In the genomic region with DNA sequence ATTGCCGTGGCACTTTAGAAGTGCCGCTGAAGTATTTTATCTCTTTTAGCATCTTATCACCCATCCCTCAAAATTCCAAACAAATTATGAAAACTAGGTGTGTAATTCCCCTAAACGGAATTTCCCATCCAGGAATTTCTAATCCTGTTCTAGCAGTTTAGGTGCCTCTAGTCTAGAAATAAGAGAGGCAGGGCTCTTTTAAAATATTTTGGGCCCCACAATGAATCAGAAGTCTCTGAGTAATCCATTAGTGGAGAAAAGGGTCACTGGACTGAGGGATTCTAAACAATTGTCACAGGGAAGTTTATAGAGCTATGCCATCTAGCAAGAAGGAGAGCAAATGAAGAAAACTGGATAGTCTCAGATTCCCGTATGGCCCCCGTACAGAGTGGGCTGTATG, we compare ENCODE assay signal across 34 cellular contexts. TPM values are rescaled to one million over a fixed set of nuclear protein-coding genes. Genes with fewer than 3 reads are reported as not detected.
DNase-seq lines count a peak whose midpoint lies in the region; ATAC-seq and TF ChIP-seq lines count a peak whose summit lies in the region.
"Had no signal": no experiment of that assay in that cellular context is flagged by ENCODE, and none has a peak within 500 bp of the region (broad histone marks: within the 10 kb centered on the region; RNA-seq: fewer than 3 reads in every experiment).

No MANE protein-coding gene starts in this region.

- H3K4me1 ChIP-seq in PC-9 (replicated peaks; ENCODE audit: insufficient read depth) (peaks cover 47% of the 10 kb centered on the region), neural progenitor cell (no peaks in the 10 kb centered on the region)
- H3K4me1 ChIP-seq: left ventricle myocardium inferior, tibial artery had no signal

- H3K36me3 ChIP-seq in PC-9 (ENCODE audit: low read depth), result no peaks in the 10 kb centered on the region
- no peaks in the 10 kb centered on the region for H3K36me3 ChIP-seq in neural progenitor cell
- H3K36me3 ChIP-seq: esophagus muscularis mucosa, gastroesophageal sphincter, left ventricle myocardium inferior, tibial artery had no signal

- H3K9me3 ChIP-seq in PC-9 (ENCODE audit: insufficient read depth, low read depth) (no peaks in the 10 kb centered on the region), neural progenitor cell (ENCODE audit: low read depth) (no peaks in the 10 kb centered on the region)
- H3K9me3 ChIP-seq: esophagus muscularis mucosa, gastroesophageal sphincter, left ventricle myocardium inferior, tibial artery had no signal

- H3K27me3 ChIP-seq in PC-9 (ENCODE audit: insufficient read depth, low read depth), result no peaks in the 10 kb centered on the region
- no peaks in the 10 kb centered on the region for H3K27me3 ChIP-seq in neural progenitor cell
- H3K27me3 ChIP-seq: esophagus muscularis mucosa, gastroesophageal sphincter had no signal

- no peaks in the 10 kb centered on the region for H3K79me2 ChIP-seq in PC-9 (ENCODE audit: low read depth)
- H3K79me2 ChIP-seq in neural progenitor cell (ENCODE audit: low read depth), result no peaks in the 10 kb centered on the region

- H3K27ac ChIP-seq in PC-9 (peak overlapping the region; percentile 38), neural progenitor cell (no peak overlapping the region)
- H3K27ac ChIP-seq: C4-2B, esophagus muscularis mucosa, gastroesophageal sphincter, left ventricle myocardium inferior, tibial artery had no signal

- H3K4me3 Mint-ChIP-seq in neural progenitor cell, result no peak overlapping the region
- H3K4me3 Mint-ChIP-seq: activated CD8-positive, alpha-beta T cell treated with anti-CD3 and anti-CD28 coated beads, Interleukin-2, amount 10 ng/mL, durations not matched to agents 7 days and 5 days; activated naive CD8-positive, alpha-beta T cell; central memory CD8-positive, alpha-beta T cell; dendritic cell treated with granulocyte-macrophage colony-stimulating factor and Interleukin-4, amounts not matched to agents 40 ng/mL and 50 ng/mL, for 4 days; endodermal cell; naive thymus-derived CD8-positive, alpha-beta T cell had no signal

- H4K20me1 ChIP-seq in PC-9 (ENCODE audit: insufficient read depth) (no peaks in the 10 kb centered on the region), neural progenitor cell (ENCODE audit: low read depth) (no peaks in the 10 kb centered on the region)

- H3K4me1 Mint-ChIP-seq in neural progenitor cell, result peaks cover 10% of the 10 kb centered on the region

- TF ChIP-seq CTCF in PC-9 (conservative IDR thresholded peaks at IDR 0.05), result no peak
- no peak for TF ChIP-seq CTCF in fibroblast of villous mesenchyme (IDR thresholded peaks at IDR 0.05; ENCODE audit: insufficient read depth, low read depth, low read length)
- no peak for TF ChIP-seq CTCF in neural progenitor cell (IDR thresholded peaks at IDR 0.05)

- intact Hi-C loops in PC-9 (cut with micrococcal nuclease; ENCODE audit: unreplicated experiment), result loop anchor here (1.0 kb wide), 1 partner anchor 9 kb away; no protein-coding TSS in a partner anchor

- H3K4me2 ChIP-seq in PC-9, result peak overlapping the region; percentile 45
- no peak overlapping the region for H3K4me2 ChIP-seq in neural progenitor cell

- POLR2A ChIA-PET in PC-9 (lab: Charles Lee; ENCODE audit: unreplicated experiment), result interaction anchor here (0.5 to 0.6 kb wide), 2 partner anchors 8 to 25 kb away, joined by 6 to 7 read pairs; partner anchors contain the start of gene OLR1

- no peaks in the 10 kb centered on the region for H3K9me2 ChIP-seq in PC-9 (ENCODE audit: insufficient read depth)

- H3K27ac Mint-ChIP-seq in neural progenitor cell, result no peak overlapping the region
- H3K27ac Mint-ChIP-seq: activated CD8-positive, alpha-beta T cell treated with anti-CD3 and anti-CD28 coated beads, Interleukin-2, amount 10 ng/mL, durations not matched to agents 7 days and 5 days; activated naive CD8-positive, alpha-beta T cell; dendritic cell treated with granulocyte-macrophage colony-stimulating factor and Interleukin-4, amounts not matched to agents 40 ng/mL and 50 ng/mL, for 4 days; endodermal cell; naive thymus-derived CD8-positive, alpha-beta T cell had no signal

- BruUV-seq in PC-9 (replicated peaks; lab: Mats Ljungman, UMichigan), result no TSS peak

- no peaks in the 10 kb centered on the region for H3K27me3 Mint-ChIP-seq in neural progenitor cell (ENCODE audit: insufficient read depth, low read depth)

- H3K9ac ChIP-seq in neural progenitor cell, result no peak overlapping the region

- CTCF ChIA-PET in PC-9 (lab: Charles Lee), result interaction anchor here (0.9 kb wide), 1 partner anchor 10 kb away, joined by 5 read pairs; no protein-coding TSS in a partner anchor

- H3K4me3 ChIP-seq in PC-9 (no peak overlapping the region), fibroblast of villous mesenchyme (ENCODE audit: low read depth, low read length) (peak overlapping the region; percentile 42), neural progenitor cell (no peak overlapping the region)
- H3K4me3 ChIP-seq: esophagus muscularis mucosa, gastroesophageal sphincter, left ventricle myocardium inferior, tibial artery had no signal

- ATAC-seq in HG03378 (IDR thresholded peaks at IDR 0.05; ENCODE audit: unreplicated experiment), result no peak
- ATAC-seq: activated CD8-positive, alpha-beta T cell treated with anti-CD3 and anti-CD28 coated beads, Interleukin-2, amount 10 ng/mL, durations not matched to agents 7 days and 5 days; gastroesophageal sphincter; naive thymus-derived CD8-positive, alpha-beta T cell had no signal

- H3F3A ChIP-seq in PC-9 (ENCODE audit: insufficient read depth, low read depth) (peaks cover 23% of the 10 kb centered on the region; the same call in 1 of the 2 replicates), neural progenitor cell (ENCODE audit: low read depth) (no peaks in the 10 kb centered on the region)

- peak; percentile 62 for DNase-seq in EH (ENCODE audit: low read depth)
- peak in 1 of 2 experiments; percentile 71 for DNase-seq in PC-9
- DNase-seq in fibroblast of villous mesenchyme (ENCODE audit: low read depth), result no peak
- DNase-seq in renal cortical epithelial cell (ENCODE audit: low read depth), result peak; percentile 38
- no peak for DNase-seq in NOMO-1 (lab: John Stamatoyannopoulos, UW; ENCODE audit: unreplicated experiment in 2 of 2)
- no peak for DNase-seq in neural progenitor cell (ENCODE audit: low spot score)
- DNase-seq: activated CD8-positive, alpha-beta T cell treated with anti-CD3 and anti-CD28 coated beads, Interleukin-2, amount 10 ng/mL, durations not matched to agents 7 days and 5 days; activated effector memory CD4-positive, alpha-beta T cell treated with Interleukin-2 at 50 U/mL for 16 hours; activated T-cell treated with anti-CD3 and anti-CD28 coated beads for 4 hours; anterior cingulate cortex; Calu3; DND-41; endodermal cell; hypothalamus; KG1; left ventricle myocardium inferior; midbrain; naive thymus-derived CD8-positive, alpha-beta T cell; NCI-H1436; NCI-H2081 treated with DMSO at 0.1 percent for 48 hours; NCI-H226; T-helper 1 cell; tibial artery had no signal

- H2AFZ ChIP-seq in PC-9, result no peak overlapping the region
- H2AFZ ChIP-seq in neural progenitor cell (replicated peaks), result no peak overlapping the region

- H3K36me3 Mint-ChIP-seq in neural progenitor cell, result no peaks in the 10 kb centered on the region
- H3K36me3 Mint-ChIP-seq: activated naive CD8-positive, alpha-beta T cell; naive thymus-derived CD8-positive, alpha-beta T cell had no signal

- H3K9me3 Mint-ChIP-seq in neural progenitor cell, result no peaks in the 10 kb centered on the region
- H3K9me3 Mint-ChIP-seq: central memory CD8-positive, alpha-beta T cell; dendritic cell treated with granulocyte-macrophage colony-stimulating factor and Interleukin-4, amounts not matched to agents 40 ng/mL and 50 ng/mL, for 4 days; endodermal cell had no signal

RNA-seq across cellular contexts. Expression of gene TMEM52B, which starts 1.0 kb away (rescaled TPM):
- total RNA-seq in PC-9 (2021), result 2.6 and 4.2 TPM in 2 replicates
- 3.5 and 17.7 TPM in 2 replicates for total RNA-seq in fibroblast of villous mesenchyme
- 2.3 and 6.9 TPM in 2 replicates for total RNA-seq in renal cortical epithelial cell
- not detected in 2 replicates for total RNA-seq in neural progenitor cell (ENCODE audit: low replicate concordance)
- total RNA-seq: activated CD8-positive, alpha-beta T cell treated with anti-CD3 and anti-CD28 coated beads, Interleukin-2, amount 10 ng/mL, durations not matched to agents 7 days and 5 days; Calu3; endodermal cell; H1; left ventricle myocardium inferior; naive thymus-derived CD8-positive, alpha-beta T cell; RPMI7951 had no signal

RNA-seq across cellular contexts. Expression of gene OLR1, which starts 7.9 kb away (rescaled TPM):
- 20.2 and 22.4 TPM in 2 replicates for total RNA-seq in PC-9 (2021)
- 9.3 and 73.0 TPM in 2 replicates for total RNA-seq in fibroblast of villous mesenchyme
- total RNA-seq in renal cortical epithelial cell, result 0.87 and 0.89 TPM in 2 replicates
- not detected in 2 replicates for total RNA-seq in neural progenitor cell (ENCODE audit: low replicate concordance)
- total RNA-seq: activated CD8-positive, alpha-beta T cell treated with anti-CD3 and anti-CD28 coated beads, Interleukin-2, amount 10 ng/mL, durations not matched to agents 7 days and 5 days; Calu3; H1; naive thymus-derived CD8-positive, alpha-beta T cell; RPMI7951; SK-MEL-5; skeletal muscle tissue had no signal

RNA-seq across cellular contexts. Expression of gene GABARAPL1, which starts 32.8 kb away (rescaled TPM):
- total RNA-seq in PC-9 (2021) (85.6 and 143 TPM in 2 replicates), fibroblast of villous mesenchyme (61.2 and 131 TPM in 2 replicates), renal cortical epithelial cell (75.2 and 256 TPM in 2 replicates), neural progenitor cell (ENCODE audit: low replicate concordance) (38.9 and 39.3 TPM in 2 replicates)

RNA-seq across cellular contexts. Expression of gene CLEC7A, which starts 49.9 kb away (rescaled TPM):
- total RNA-seq in PC-9 (2021), result 5.1 and 6.1 TPM in 2 replicates
- total RNA-seq in fibroblast of villous mesenchyme, result under 0.01 TPM in 1 of 2 replicates, not detected in the other
- total RNA-seq in renal cortical epithelial cell, result 0.05 TPM in 1 of 2 replicates, not detected in the other
- not detected in 2 replicates for total RNA-seq in neural progenitor cell (ENCODE audit: low replicate concordance)
- total RNA-seq: activated CD8-positive, alpha-beta T cell treated with anti-CD3 and anti-CD28 coated beads, Interleukin-2, amount 10 ng/mL, durations not matched to agents 7 days and 5 days; endodermal cell; naive thymus-derived CD8-positive, alpha-beta T cell; RPMI7951; SK-MEL-5 had no signal

Comparison
In these comparisons a context has a peak if more than half of its experiments do, and no peak if none do; other contexts are left out.
1. DNase-seq: peak in EH (single experiment) and renal cortical epithelial cell (single experiment); none in fibroblast of villous mesenchyme (single experiment), NOMO-1 (0 of 2) and neural progenitor cell (single experiment).